In the genomic region with DNA sequence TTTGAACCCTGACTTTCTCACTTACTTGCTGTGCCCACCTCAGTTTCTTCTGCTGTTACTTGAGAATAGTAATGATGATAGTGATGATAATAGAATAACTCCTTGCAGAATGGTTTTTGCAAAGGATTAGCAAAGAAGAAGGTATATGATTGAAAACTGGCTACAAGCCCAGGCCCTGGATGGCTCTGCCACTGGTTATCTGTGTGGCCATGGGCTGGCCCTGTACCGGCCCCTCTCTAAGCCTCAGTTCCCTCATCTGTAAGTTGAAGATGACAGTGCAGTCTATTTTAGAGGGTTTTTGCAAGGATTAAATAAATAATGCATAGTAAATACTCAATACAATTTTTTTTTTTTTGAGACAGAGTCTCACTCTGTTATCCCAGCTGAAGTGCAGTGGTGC, we compare ENCODE assay signal across 19 cellular contexts.
"Had no signal": no experiment of that assay in that cellular context is flagged by ENCODE, and none has a peak within 500 bp of the region (broad histone marks: within the 10 kb centered on the region; RNA-seq: fewer than 3 reads in every experiment).

No MANE protein-coding gene starts in this region.

- H3K9ac ChIP-seq: neural progenitor cell had no signal

- DNase-seq: activated CD4-positive, alpha-beta T cell treated with anti-CD3 and anti-CD28 coated beads, Interleukin-2, amount 10 ng/mL, durations not matched to agents 7 days and 5 days; activated CD4-positive, CD25-positive, alpha-beta regulatory T cell treated with anti-CD3 and anti-CD28 coated beads, Interleukin-2, amount 50 U/mL, for 72 hours; activated T-cell treated with anti-CD3 and anti-CD28 coated beads, Interleukin-2, amount 50 U/mL, for 24 hours; cortex of kidney; foreskin fibroblast; kidney; left lung; naive thymus-derived CD8-positive, alpha-beta T cell; right cardiac atrium; stimulated activated CD4-positive, alpha-beta T cell treated with anti-CD3 and anti-CD28 coated beads, Interleukin-1b, Interleukin-23, amount 100 ng/mL, for 48 hours; stomach; T-helper 1 cell; thyroid gland; uterus; WERI-Rb-1 had no signal

- H3K4me3 ChIP-seq: left lung, lung, neural progenitor cell, skin epidermis, stomach, thyroid gland, uterus had no signal

- H3K4me1 ChIP-seq: neural progenitor cell, uterus had no signal

- H3K9me3 ChIP-seq: left lung, stomach, thyroid gland, uterus had no signal

- H3K27me3 ChIP-seq: left lung, stomach, thyroid gland, uterus had no signal

- H3K27ac ChIP-seq: epithelial cell of prostate, left lung, neural progenitor cell, skin epidermis, thyroid gland, uterus, WERI-Rb-1 had no signal

- H3K36me3 ChIP-seq: left lung, neural progenitor cell, stomach, thyroid gland, uterus had no signal
